In genomic region chr6:33858053-33858475, GRCh38 we compare ENCODE assay signal across 21 cellular contexts. TPM values are rescaled to one million over a fixed set of nuclear protein-coding genes. Genes with fewer than 3 reads are reported as not detected.
"Had no signal": no experiment of that assay in that cellular context is flagged by ENCODE, and none has a peak within 500 bp of the region (broad histone marks: within the 10 kb centered on the region; RNA-seq: fewer than 3 reads in every experiment).

No MANE protein-coding gene starts in this region.

- DNase-seq: activated CD4-positive, alpha-beta memory T cell treated with anti-CD3 and anti-CD28 coated beads for 36 hours; activated CD4-positive, alpha-beta T cell treated with anti-CD3 and anti-CD28 coated beads for 36 hours; activated effector memory CD4-positive, alpha-beta T cell treated with anti-CD3 and anti-CD28 coated beads, Interleukin-2, amount 50 U/mL, for 16 hours; activated T-cell treated with anti-CD3 and anti-CD28 coated beads, Interleukin-2, amount 50 U/mL, for 4 hours; foreskin fibroblast; kidney glomerular epithelial cell; left ventricle myocardium superior; occipital lobe; stimulated activated naive CD8-positive, alpha-beta T cell treated with anti-CD3 and anti-CD28 coated beads, Interleukin-15, amount 100 ng/mL, for 72 hours; upper lobe of right lung had no signal

- H3K4me3 ChIP-seq: prostate gland, smooth muscle cell, thoracic aorta, upper lobe of right lung had no signal

- H3K9me3 Mint-ChIP-seq: activated CD4-positive, alpha-beta memory T cell treated with anti-CD3 and anti-CD28 coated beads for 36 hours; activated naive CD4-positive, alpha-beta T cell treated with anti-CD3 and anti-CD28 coated beads, Interleukin-2, amount 50 U/mL, for 72 hours; activated T-cell treated with anti-CD3 and anti-CD28 coated beads, Interleukin-2, amount 50 U/mL, for 4 hours; memory B cell; nephron; stimulated activated naive CD8-positive, alpha-beta T cell treated with anti-CD3 and anti-CD28 coated beads, Interleukin-15, amount 100 ng/mL, for 72 hours; T-helper 1 cell treated with Interleukin-12 subunit alpha and Interleukin-12 subunit beta and Interleukin-4 antibody, amounts not matched to agents 30 μg/mL and 1 μg/mL, for 36 hours had no signal

- H3K4me3 Mint-ChIP-seq: activated CD4-positive, alpha-beta memory T cell treated with anti-CD3 and anti-CD28 coated beads for 36 hours; activated CD4-positive, alpha-beta T cell treated with anti-CD3 and anti-CD28 coated beads for 36 hours; activated T-cell treated with anti-CD3 and anti-CD28 coated beads, Interleukin-2, amount 50 U/mL, for 4 hours; memory B cell; nephron; T-helper 1 cell treated with Interleukin-12 subunit alpha and Interleukin-12 subunit beta and Interleukin-4 antibody, amounts not matched to agents 30 μg/mL and 1 μg/mL, for 36 hours had no signal

- H3K4me1 ChIP-seq: prostate gland had no signal

- H3K4me2 ChIP-seq: smooth muscle cell had no signal

- H3K27ac ChIP-seq: prostate gland, thoracic aorta, upper lobe of right lung had no signal

- H3K36me3 Mint-ChIP-seq: activated CD4-positive, alpha-beta memory T cell treated with anti-CD3 and anti-CD28 coated beads for 36 hours; activated naive CD4-positive, alpha-beta T cell treated with anti-CD3 and anti-CD28 coated beads, Interleukin-2, amount 50 U/mL, for 72 hours; memory B cell had no signal

- H3K9me3 ChIP-seq: prostate gland, thoracic aorta, upper lobe of right lung had no signal

- H3K27ac Mint-ChIP-seq: activated CD4-positive, alpha-beta memory T cell treated with anti-CD3 and anti-CD28 coated beads for 36 hours; activated CD4-positive, alpha-beta T cell treated with anti-CD3 and anti-CD28 coated beads for 36 hours; activated naive CD4-positive, alpha-beta T cell treated with anti-CD3 and anti-CD28 coated beads, Interleukin-2, amount 50 U/mL, for 72 hours; memory B cell; stimulated activated naive CD8-positive, alpha-beta T cell treated with anti-CD3 and anti-CD28 coated beads, Interleukin-15, amount 100 ng/mL, for 72 hours; T-helper 1 cell treated with Interleukin-12 subunit alpha and Interleukin-12 subunit beta and Interleukin-4 antibody, amounts not matched to agents 30 μg/mL and 1 μg/mL, for 36 hours had no signal

- H3K27me3 ChIP-seq: upper lobe of right lung had no signal

- H3K36me3 ChIP-seq: prostate gland, thoracic aorta, upper lobe of right lung had no signal

RNA-seq across cellular contexts. Expression of gene MLN, which starts 54.3 kb away (rescaled TPM):
- total RNA-seq: activated CD4-positive, alpha-beta memory T cell treated with anti-CD3 and anti-CD28 coated beads for 36 hours; activated CD4-positive, alpha-beta T cell treated with anti-CD3 and anti-CD28 coated beads for 36 hours; activated naive CD4-positive, alpha-beta T cell treated with anti-CD3 and anti-CD28 coated beads, Interleukin-2, amount 50 U/mL, for 72 hours; activated T-cell treated with anti-CD3 and anti-CD28 coated beads, Interleukin-2, amount 50 U/mL, for 4 hours; cardiac septum; esophagus mucosa; left ventricle myocardium superior; mucosa of gallbladder; occipital lobe; prostate gland; right cardiac atrium; smooth muscle cell; thoracic aorta; upper lobe of right lung had no signal
